8 cellular contexts compared by ENCODE assay signal in the genomic region with DNA sequence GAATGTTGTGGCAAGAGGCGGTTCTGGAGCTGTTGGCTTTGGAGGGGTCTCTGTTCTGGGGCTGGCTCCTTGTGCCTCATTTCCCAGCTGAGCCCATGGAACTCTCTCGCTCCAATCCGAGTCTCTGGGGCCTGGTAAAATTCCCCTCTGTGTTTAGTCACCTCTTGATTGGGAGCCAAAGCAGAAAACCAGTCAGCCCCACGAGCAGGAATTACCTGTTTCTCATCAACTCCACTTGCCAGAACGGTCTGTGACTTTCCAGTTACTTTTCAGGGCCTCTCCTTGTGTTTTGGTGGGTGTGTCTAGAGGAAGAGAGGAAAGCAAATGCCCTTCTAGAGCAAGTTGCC. TPM values are rescaled to one million over a fixed set of nuclear protein-coding genes. Genes with fewer than 3 reads are reported as not detected.
DNase-seq lines count a peak whose midpoint lies in the region; ATAC-seq and TF ChIP-seq lines count a peak whose summit lies in the region.

No MANE protein-coding gene starts in this region.

- H3K27me3 ChIP-seq in OCI-LY3 (ENCODE audit: low read depth, low read length) (peaks cover 19% of the 10 kb centered on the region; the same call in 1 of the 2 replicates), colonic mucosa (no peaks in the 10 kb centered on the region), muscle layer of colon (ENCODE audit: control insufficient read depth in 1 of 2, insufficient read depth in 2 of 2, low read length in 2 of 2) (no peaks in the 10 kb centered on the region)

- H4K20me1 ChIP-seq in OCI-LY3 (ENCODE audit: insufficient read depth, low read length) = no peaks in the 10 kb centered on the region

- H3K9ac ChIP-seq in OCI-LY3 (ENCODE audit: low read length) (peak overlapping the region; percentile 66), colonic mucosa (ENCODE audit: low read depth in 2 of 2, low read length in 2 of 2) (peak overlapping the region; percentile 64 to 81), muscle layer of colon (ENCODE audit: low read length) (peak overlapping the region; percentile 52)

- H3K27ac ChIP-seq in OCI-LY3 (ENCODE audit: low read length) = peak overlapping the region; percentile 80
- peak overlapping the region; percentile 96 for H3K27ac ChIP-seq in colonic mucosa
- peak overlapping the region; percentile 90 for H3K27ac ChIP-seq in muscle layer of colon (ENCODE audit: low read depth, low read length)

- TF ChIP-seq CTCF in OCI-LY3 (IDR thresholded peaks at IDR 0.05; ENCODE audit: low read depth, low read length) (no peak), colonic mucosa (IDR thresholded peaks at IDR 0.05) (no peak), GM20000 (IDR thresholded peaks at IDR 0.05; ENCODE audit: extremely low read depth, missing control alignments) (no peak)

- H3K4me2 ChIP-seq in OCI-LY3 (ENCODE audit: low read length) = peak overlapping the region; percentile 81

- H3K4me1 ChIP-seq in OCI-LY3 (ENCODE audit: low read length) (peaks cover 16% of the 10 kb centered on the region), colonic mucosa (peaks cover 5% of the 10 kb centered on the region), muscle layer of colon (ENCODE audit: insufficient read depth, low read length) (peaks cover 17% of the 10 kb centered on the region)

- H3K79me2 ChIP-seq in OCI-LY3 (ENCODE audit: low read length) = no peaks in the 10 kb centered on the region

- no peaks in the 10 kb centered on the region for H3K9me3 ChIP-seq in OCI-LY3 (ENCODE audit: insufficient read depth, low read length)
- no peaks in the 10 kb centered on the region for H3K9me3 ChIP-seq in colonic mucosa
- H3K9me3 ChIP-seq in muscle layer of colon (ENCODE audit: low read length) = no peaks in the 10 kb centered on the region

- no peaks in the 10 kb centered on the region for H3K36me3 ChIP-seq in OCI-LY3 (replicated peaks; ENCODE audit: low read depth, low read length)
- no peaks in the 10 kb centered on the region for H3K36me3 ChIP-seq in colonic mucosa
- no peaks in the 10 kb centered on the region for H3K36me3 ChIP-seq in muscle layer of colon (ENCODE audit: insufficient read depth, low read length)

- DNase-seq in GM04504 (ENCODE audit: low read depth) = peak; percentile 76
- no peak for DNase-seq in colonic mucosa
- no peak for DNase-seq in GM20000 (ENCODE audit: low spot score)
- no peak for DNase-seq in left lobe of liver (ENCODE audit: low spot score)
- no peak for DNase-seq in cerebellar cortex (ENCODE audit: low spot score)
- no peak for DNase-seq in OCI-M1 (lab: John Stamatoyannopoulos, UW)

- no peak for ATAC-seq in left lobe of liver

- intact Hi-C loops in colonic mucosa (cut with DNase I) = no loop called here

- peak overlapping the region; percentile 99 for H2AFZ ChIP-seq in OCI-LY3 (ENCODE audit: low read depth, low read length)

- peak overlapping the region; percentile 66 for H3K4me3 ChIP-seq in OCI-LY3 (ENCODE audit: low read length)
- peak overlapping the region; percentile 6 for H3K4me3 ChIP-seq in colonic mucosa
- H3K4me3 ChIP-seq in muscle layer of colon (ENCODE audit: low read depth in 1 of 2, low read length in 2 of 2) = peak overlapping the region in 1 of 2 donors; percentile 53

RNA-seq across cellular contexts. Expression of gene S100A11, which starts 10.8 kb away (rescaled TPM):
- total RNA-seq in colonic mucosa = 100 to 1,000 TPM; 194 to 260 TPM
- total RNA-seq in left lobe of liver = 14.0 TPM

RNA-seq across cellular contexts. Expression of gene TCHHL1, which starts 41.3 kb away (rescaled TPM):
- total RNA-seq in colonic mucosa (not detected), left lobe of liver (not detected)

RNA-seq across cellular contexts. Expression of gene S100A10, which starts 53.9 kb away (rescaled TPM):
- total RNA-seq in colonic mucosa (1,000 to 10,000 TPM; 1,313 to 1,485 TPM), left lobe of liver (45.0 TPM)

Comparison
In these comparisons a context has a peak if more than half of its experiments do, and no peak if none do; other contexts are left out.
1. RNA of gene S100A11, which starts 10.8 kb away (total RNA-seq): 194 to 260 TPM in colonic mucosa; 14.0 TPM in left lobe of liver (single experiment); every median in the first group is over 10 times any median in the second.
2. RNA of gene S100A10, which starts 53.9 kb away (total RNA-seq): 1,313 to 1,485 TPM in colonic mucosa; 45.0 TPM in left lobe of liver (single experiment); every median in the first group is over 10 times any median in the second.
3. Peak in every context shown above with its lines, with median percentiles within 50 percentile points of each other: H3K27ac ChIP-seq and H3K9ac ChIP-seq.